ENCODE assay signal across 11 cellular contexts in genomic region chr4:110475881-110476818, GRCh38. TPM values are rescaled to one million over a fixed set of nuclear protein-coding genes. Genes with fewer than 3 reads are reported as not detected.
DNase-seq lines count a peak whose midpoint lies in the region; ATAC-seq and TF ChIP-seq lines count a peak whose summit lies in the region.
"Had no signal": no experiment of that assay in that cellular context is flagged by ENCODE, and none has a peak within 500 bp of the region (broad histone marks: within the 10 kb centered on the region; RNA-seq: fewer than 3 reads in every experiment).

ENPEP (plus strand) TSS chr4:110476155; CDS start chr4:110476415, 260 bp downstream.

- intact Hi-C loops in colonic mucosa (cut with DNase I), result loop anchor here (10.0 kb wide), 1 partner anchor 71 kb away; no protein-coding TSS in a partner anchor

- no peak within 1 kb of the TSS for H3K27ac ChIP-seq in colonic mucosa

- no peaks in the 10 kb centered on the region for H3K4me1 ChIP-seq in colonic mucosa
- H3K4me1 ChIP-seq: thyroid gland had no signal

- no peak within 1 kb of the TSS for H3K9ac ChIP-seq in colonic mucosa (ENCODE audit: low read depth in 2 of 2, low read length in 2 of 2)

- no peaks in the 10 kb centered on the region for H3K9me3 ChIP-seq in colonic mucosa
- H3K9me3 ChIP-seq: thyroid gland had no signal

- H3K27me3 ChIP-seq in H7 (ENCODE audit: control insufficient read depth, insufficient read depth, low read length) (no peaks in the 10 kb centered on the region), colonic mucosa (no peaks in the 10 kb centered on the region), kidney epithelial cell (ENCODE audit: control insufficient read depth, insufficient read depth, low read length) (no peaks in the 10 kb centered on the region)
- H3K27me3 ChIP-seq: thyroid gland had no signal

- H3K36me3 ChIP-seq in H7 (replicated peaks; ENCODE audit: control insufficient read depth, insufficient read depth, low read length), result no peaks in the 10 kb centered on the region
- H3K36me3 ChIP-seq in colonic mucosa, result no peaks in the 10 kb centered on the region
- H3K36me3 ChIP-seq in kidney epithelial cell (ENCODE audit: control insufficient read depth, insufficient read depth, low read length), result no peaks in the 10 kb centered on the region
- H3K36me3 ChIP-seq: thyroid gland had no signal

- peak; percentile 16 for DNase-seq in H7
- DNase-seq in colonic mucosa, result peak; percentile 42
- DNase-seq in kidney epithelial cell (ENCODE audit: low read depth), result no peak
- DNase-seq in skeletal muscle cell (ENCODE audit: low read depth), result peak; percentile 67
- DNase-seq in dedifferentiated amniotic fluid mesenchymal stem cell (ENCODE audit: extremely low spot score), result no peak
- DNase-seq in SIG-M5 treated with dmso at 0.1 percent for 504 hours (lab: John Stamatoyannopoulos, UW; ENCODE audit: unreplicated experiment), result no peak
- DNase-seq in NOMO-1 treated with dmso at 0.1 percent for 144 hours (lab: John Stamatoyannopoulos, UW; ENCODE audit: unreplicated experiment), result no peak
- DNase-seq: activated CD8-positive, alpha-beta memory T cell treated with anti-CD3 and anti-CD28 coated beads, Interleukin-2, amount 10 ng/mL, durations not matched to agents 7 days and 5 days; NK-92 treated with Interleukin-12 subunit alpha and Interleukin-12 subunit beta, amount 100 ng/mL, for 24 hours; thyroid gland had no signal

- ATAC-seq in GM18511 (IDR thresholded peaks at IDR 0.05; ENCODE audit: unreplicated experiment), result no peak
- ATAC-seq: activated CD8-positive, alpha-beta memory T cell treated with anti-CD3 and anti-CD28 coated beads, Interleukin-2, amount 10 ng/mL, durations not matched to agents 7 days and 5 days had no signal

- TF ChIP-seq CTCF in colonic mucosa (IDR thresholded peaks at IDR 0.05) (no peak), kidney epithelial cell (IDR thresholded peaks at IDR 0.05; ENCODE audit: insufficient read depth, low read length, poor library complexity, severe bottlenecking) (no peak)

- no peak within 1 kb of the TSS for H3K4me3 ChIP-seq in H7 (ENCODE audit: insufficient read depth, low read depth, low read length)
- H3K4me3 ChIP-seq in colonic mucosa, result no peak within 1 kb of the TSS
- H3K4me3 ChIP-seq in kidney epithelial cell (ENCODE audit: low read depth, low read length), result peak within 1 kb of the TSS; percentile 34
- peak within 1 kb of the TSS; percentile 50 for H3K4me3 ChIP-seq in skeletal muscle cell (ENCODE audit: low read depth, low read length)

RNA-seq across cellular contexts. Expression of gene ENPEP, which starts in this region (rescaled TPM):
- 0.44 and 0.76 TPM in 2 replicates for total RNA-seq in H7 (2014; rRNA removed; shearing (Covaris generic))
- total RNA-seq in colonic mucosa (under 1 TPM; 0.27 to 0.88 TPM), kidney epithelial cell (4.6 TPM in 2 replicates)

Comparison
In these comparisons a context has a peak if more than half of its experiments do, and no peak if none do; other contexts are left out.
1. Peak in DNase-seq in H7; RNA of the gene not detected or under 1 TPM.
2. Peak in DNase-seq in colonic mucosa; RNA of the gene not detected or under 1 TPM.
3. H3K4me3 ChIP-seq: peak in kidney epithelial cell (single experiment) and skeletal muscle cell (single experiment); none in H7 (single experiment) and colonic mucosa (single experiment).